ENCODE assay signal across 1 cellular context in genomic region chr12:124297389-124297788, GRCh38.
TF ChIP-seq lines count a peak whose summit lies in the region.

No MANE protein-coding gene starts in this region.

TF ChIP-seq in GM23338, 12 proteins besides CTCF, POLR2A, EP300 and RAD21:
- TF ChIP-seq, protein P1, sequence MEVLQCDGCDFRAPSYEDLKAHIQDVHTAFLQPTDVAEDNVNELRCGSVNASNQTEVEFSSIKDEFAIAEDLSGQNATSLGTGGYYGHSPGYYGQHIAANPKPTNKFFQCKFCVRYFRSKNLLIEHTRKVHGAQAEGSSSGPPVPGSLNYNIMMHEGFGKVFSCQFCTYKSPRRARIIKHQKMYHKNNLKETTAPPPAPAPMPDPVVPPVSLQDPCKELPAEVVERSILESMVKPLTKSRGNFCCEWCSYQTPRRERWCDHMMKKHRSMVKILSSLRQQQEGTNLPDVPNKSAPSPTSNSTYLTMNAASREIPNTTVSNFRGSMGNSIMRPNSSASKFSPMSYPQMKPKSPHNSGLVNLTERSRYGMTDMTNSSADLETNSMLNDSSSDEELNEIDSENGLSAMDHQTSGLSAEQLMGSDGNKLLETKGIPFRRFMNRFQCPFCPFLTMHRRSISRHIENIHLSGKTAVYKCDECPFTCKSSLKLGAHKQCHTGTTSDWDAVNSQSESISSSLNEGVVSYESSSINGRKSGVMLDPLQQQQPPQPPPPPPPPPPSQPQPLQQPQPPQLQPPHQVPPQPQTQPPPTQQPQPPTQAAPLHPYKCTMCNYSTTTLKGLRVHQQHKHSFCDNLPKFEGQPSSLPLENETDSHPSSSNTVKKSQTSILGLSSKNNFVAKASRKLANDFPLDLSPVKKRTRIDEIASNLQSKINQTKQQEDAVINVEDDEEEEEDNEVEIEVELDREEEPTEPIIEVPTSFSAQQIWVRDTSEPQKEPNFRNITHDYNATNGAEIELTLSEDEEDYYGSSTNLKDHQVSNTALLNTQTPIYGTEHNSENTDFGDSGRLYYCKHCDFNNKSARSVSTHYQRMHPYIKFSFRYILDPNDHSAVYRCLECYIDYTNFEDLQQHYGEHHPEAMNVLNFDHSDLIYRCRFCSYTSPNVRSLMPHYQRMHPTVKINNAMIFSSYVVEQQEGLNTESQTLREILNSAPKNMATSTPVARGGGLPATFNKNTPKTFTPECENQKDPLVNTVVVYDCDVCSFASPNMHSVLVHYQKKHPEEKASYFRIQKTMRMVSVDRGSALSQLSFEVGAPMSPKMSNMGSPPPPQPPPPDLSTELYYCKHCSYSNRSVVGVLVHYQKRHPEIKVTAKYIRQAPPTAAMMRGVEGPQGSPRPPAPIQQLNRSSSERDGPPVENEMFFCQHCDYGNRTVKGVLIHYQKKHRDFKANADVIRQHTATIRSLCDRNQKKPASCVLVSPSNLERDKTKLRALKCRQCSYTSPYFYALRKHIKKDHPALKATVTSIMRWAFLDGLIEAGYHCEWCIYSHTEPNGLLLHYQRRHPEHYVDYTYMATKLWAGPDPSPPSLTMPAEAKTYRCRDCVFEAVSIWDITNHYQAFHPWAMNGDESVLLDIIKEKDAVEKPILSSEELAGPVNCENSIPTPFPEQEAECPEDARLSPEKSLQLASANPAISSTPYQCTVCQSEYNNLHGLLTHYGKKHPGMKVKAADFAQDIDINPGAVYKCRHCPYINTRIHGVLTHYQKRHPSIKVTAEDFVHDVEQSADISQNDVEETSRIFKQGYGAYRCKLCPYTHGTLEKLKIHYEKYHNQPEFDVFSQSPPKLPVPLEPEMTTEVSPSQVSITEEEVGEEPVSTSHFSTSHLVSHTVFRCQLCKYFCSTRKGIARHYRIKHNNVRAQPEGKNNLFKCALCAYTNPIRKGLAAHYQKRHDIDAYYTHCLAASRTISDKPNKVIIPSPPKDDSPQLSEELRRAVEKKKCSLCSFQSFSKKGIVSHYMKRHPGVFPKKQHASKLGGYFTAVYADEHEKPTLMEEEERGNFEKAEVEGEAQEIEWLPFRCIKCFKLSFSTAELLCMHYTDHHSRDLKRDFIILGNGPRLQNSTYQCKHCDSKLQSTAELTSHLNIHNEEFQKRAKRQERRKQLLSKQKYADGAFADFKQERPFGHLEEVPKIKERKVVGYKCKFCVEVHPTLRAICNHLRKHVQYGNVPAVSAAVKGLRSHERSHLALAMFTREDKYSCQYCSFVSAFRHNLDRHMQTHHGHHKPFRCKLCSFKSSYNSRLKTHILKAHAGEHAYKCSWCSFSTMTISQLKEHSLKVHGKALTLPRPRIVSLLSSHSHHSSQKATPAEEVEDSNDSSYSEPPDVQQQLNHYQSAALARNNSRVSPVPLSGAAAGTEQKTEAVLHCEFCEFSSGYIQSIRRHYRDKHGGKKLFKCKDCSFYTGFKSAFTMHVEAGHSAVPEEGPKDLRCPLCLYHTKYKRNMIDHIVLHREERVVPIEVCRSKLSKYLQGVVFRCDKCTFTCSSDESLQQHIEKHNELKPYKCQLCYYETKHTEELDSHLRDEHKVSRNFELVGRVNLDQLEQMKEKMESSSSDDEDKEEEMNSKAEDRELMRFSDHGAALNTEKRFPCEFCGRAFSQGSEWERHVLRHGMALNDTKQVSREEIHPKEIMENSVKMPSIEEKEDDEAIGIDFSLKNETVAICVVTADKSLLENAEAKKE (CRISPR knock-in tag; IDR thresholded peaks at IDR 0.05), result no peak
- no peak for TF ChIP-seq EZH2 (IDR thresholded peaks at IDR 0.05; ENCODE audit: low read depth, unreplicated experiment)
- no peak for TF ChIP-seq STAT1 (IDR thresholded peaks at IDR 0.05; ENCODE audit: unreplicated experiment)
- TF ChIP-seq ZNF114 (CRISPR knock-in tag; IDR thresholded peaks at IDR 0.05), result no peak
- no peak for TF ChIP-seq CREB1 (CRISPR knock-in tag; IDR thresholded peaks at IDR 0.05; ENCODE audit: low read depth)
- TF ChIP-seq JUNB (IDR thresholded peaks at IDR 0.05; ENCODE audit: unreplicated experiment), result no peak
